Comparison of ENCODE assay signal across 8 cellular contexts in genomic region chr6:151324079-151324825, GRCh38.
DNase-seq lines count a peak whose midpoint lies in the region; ATAC-seq and TF ChIP-seq lines count a peak whose summit lies in the region.

No MANE protein-coding gene starts in this region.

- H3K27ac Mint-ChIP-seq in activated CD8-positive, alpha-beta T cell treated with anti-CD3 and anti-CD28 coated beads for 36 hours: no peak overlapping the region

- H3K9me3 Mint-ChIP-seq in activated CD8-positive, alpha-beta T cell treated with anti-CD3 and anti-CD28 coated beads for 36 hours: no peaks in the 10 kb centered on the region

- no peak overlapping the region for H3K4ac ChIP-seq in mesenchymal stem cell (ENCODE audit: low read depth in 1 of 2, low read length in 2 of 2)

- H3K18ac ChIP-seq in mesenchymal stem cell (ENCODE audit: low read depth in 1 of 2, low read length in 2 of 2): peak overlapping the region in 1 of 2 experiments; percentile 84

- H2BK120ac ChIP-seq in mesenchymal stem cell (ENCODE audit: low read depth, low read length): peak overlapping the region; percentile 38

- H2AFZ ChIP-seq in mesenchymal stem cell (ENCODE audit: low read depth, low read length): no peak overlapping the region

- no peak overlapping the region for H3K4me3 Mint-ChIP-seq in activated CD8-positive, alpha-beta T cell treated with anti-CD3 and anti-CD28 coated beads for 36 hours

- peaks cover 35% of the 10 kb centered on the region for H3K27me3 Mint-ChIP-seq in activated CD8-positive, alpha-beta T cell treated with anti-CD3 and anti-CD28 coated beads for 36 hours

- no peak overlapping the region for H2BK15ac ChIP-seq in mesenchymal stem cell (ENCODE audit: low read depth, poor library complexity, severe bottlenecking)

- H2BK5ac ChIP-seq in mesenchymal stem cell (ENCODE audit: low read depth, low read length, poor library complexity, severe bottlenecking): no peak overlapping the region

- no peak overlapping the region for H3K27ac ChIP-seq in mesenchymal stem cell (ENCODE audit: low read length, poor library complexity, severe bottlenecking)

- CTCF ChIA-PET in activated CD8-positive, alpha-beta T cell treated with anti-CD3 and anti-CD28 coated beads for 36 hours (lab: Charles Lee): interaction anchor here (0.6 to 4.6 kb wide), 101 partner anchors 9 to 631 kb away, joined by 3 to 179 read pairs (median 5); partner anchors contain the start of gene RMND1

- peak overlapping the region; percentile 48 for H4K8ac ChIP-seq in mesenchymal stem cell (ENCODE audit: low read length)

- no peak overlapping the region for H3K23ac ChIP-seq in mesenchymal stem cell (ENCODE audit: low read length in 2 of 2)

- peak; percentile 98 for TF ChIP-seq CTCF in activated CD8-positive, alpha-beta T cell treated with anti-CD3 and anti-CD28 coated beads for 36 hours (IDR thresholded peaks at IDR 0.05)

- peaks cover 18% of the 10 kb centered on the region for H3K4me1 Mint-ChIP-seq in activated CD8-positive, alpha-beta T cell treated with anti-CD3 and anti-CD28 coated beads for 36 hours (ENCODE audit: low read depth)

- H3K4me2 ChIP-seq in mesenchymal stem cell (ENCODE audit: low read length, poor library complexity, severe bottlenecking): no peak overlapping the region

- peak overlapping the region; percentile 76 for H2AK5ac ChIP-seq in mesenchymal stem cell (ENCODE audit: low read length, severe bottlenecking)

- 16% methylated on average over 12 of the region's 15 CpGs for WGBS in mesenchymal stem cell

- H2BK12ac ChIP-seq in mesenchymal stem cell (ENCODE audit: low read length in 2 of 2): peak overlapping the region; percentile 58 to 61

- H3K9ac ChIP-seq in mesenchymal stem cell (ENCODE audit: low read length): peak overlapping the region; percentile 92

- peaks cover 4% of the 10 kb centered on the region in 2 experiments for H3K36me3 ChIP-seq in mesenchymal stem cell (ENCODE audit: control insufficient read depth in 1 of 2, insufficient read depth in 2 of 2, low read depth in 1 of 2, low read length in 2 of 2)

- ATAC-seq in HG03520 (IDR thresholded peaks at IDR 0.05; ENCODE audit: unreplicated experiment): peak; percentile 69
- ATAC-seq in activated CD8-positive, alpha-beta T cell treated with anti-CD3 and anti-CD28 coated beads for 36 hours: peak; percentile 91

- H3K27me3 ChIP-seq in mesenchymal stem cell (ENCODE audit: control insufficient read depth in 1 of 2, insufficient read depth in 1 of 2, low read length in 2 of 2): no peaks in the 10 kb centered on the region

- H3K36me3 Mint-ChIP-seq in activated CD8-positive, alpha-beta T cell treated with anti-CD3 and anti-CD28 coated beads for 36 hours (ENCODE audit: low read depth): no peaks in the 10 kb centered on the region

- H3K4me1 ChIP-seq in mesenchymal stem cell (ENCODE audit: control insufficient read depth, insufficient read depth, low read depth, low read length): peaks cover 9% of the 10 kb centered on the region

- POLR2A ChIA-PET in activated CD8-positive, alpha-beta T cell treated with anti-CD3 and anti-CD28 coated beads for 36 hours (lab: Charles Lee): interaction anchor here (0.6 to 1.1 kb wide), 3 partner anchors 310 to 461 kb away, joined by 3 to 5 read pairs (median 3); no protein-coding TSS in a partner anchor

- intact Hi-C loops in activated CD8-positive, alpha-beta T cell treated with anti-CD3 and anti-CD28 coated beads for 36 hours (cut with micrococcal nuclease): no loop called here

- H3K14ac ChIP-seq in mesenchymal stem cell (ENCODE audit: low read length in 2 of 2): peak overlapping the region in 1 of 2 experiments; percentile 14

- H3K4me3 ChIP-seq in mesenchymal stem cell (ENCODE audit: insufficient read depth in 1 of 2, low read depth in 1 of 2, low read length in 2 of 2): no peak overlapping the region

- peak overlapping the region; percentile 57 for H4K91ac ChIP-seq in mesenchymal stem cell (ENCODE audit: low read length)

- peaks cover 23% of the 10 kb centered on the region for H3K79me1 ChIP-seq in mesenchymal stem cell (replicated peaks; ENCODE audit: low read length, poor library complexity, severe bottlenecking)

- no peaks in the 10 kb centered on the region for H3K9me3 ChIP-seq in mesenchymal stem cell (ENCODE audit: control insufficient read depth, low read length)

- DNase-seq in NK-92 treated with Interleukin-12 subunit alpha and Interleukin-12 subunit beta, amount 100 ng/mL, for 24 hours (lab: John Stamatoyannopoulos, UW): peak; percentile 33
- no peak for DNase-seq in NK-92 (lab: John Stamatoyannopoulos, UW; ENCODE audit: unreplicated experiment)
- DNase-seq in NCI-H82 (lab: John Stamatoyannopoulos, UW): peak; percentile 86
- peak; percentile 78 for DNase-seq in activated CD8-positive, alpha-beta T cell treated with anti-CD3 and anti-CD28 coated beads for 36 hours
- DNase-seq in effector CD4-positive, alpha-beta T cell: peak; percentile 58
- DNase-seq in mesenchymal stem cell: peak; percentile 85
- DNase-seq in stimulated activated CD8-positive, alpha-beta memory T cell treated with anti-CD3 and anti-CD28 coated beads, Interleukin-12 subunit alpha, Interleukin-12 subunit beta, amount 100 ng/mL, for 24 hours (ENCODE audit: extremely low read depth): peak; percentile 9
